27 cellular contexts compared by ENCODE assay signal in the genomic region with DNA sequence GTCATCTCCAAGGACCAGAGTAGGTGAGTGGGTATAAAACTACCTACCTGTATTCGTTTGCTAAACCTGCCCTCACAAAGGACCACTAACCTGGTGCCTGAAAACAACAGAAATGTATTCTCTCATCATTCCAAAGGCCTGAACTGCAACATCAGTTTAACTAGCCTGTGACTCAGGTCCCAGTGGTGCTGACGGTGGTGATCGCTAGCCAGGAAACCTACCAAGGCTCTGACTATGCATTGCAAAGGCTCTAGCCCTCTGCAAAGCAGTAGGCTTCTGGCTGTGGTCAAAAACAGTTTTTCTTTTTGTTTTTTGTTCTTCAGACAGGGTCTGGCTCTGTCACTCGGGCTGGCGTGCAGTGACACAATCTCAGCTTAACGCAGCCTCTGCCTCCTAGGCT.
DNase-seq lines count a peak whose midpoint lies in the region; ATAC-seq and TF ChIP-seq lines count a peak whose summit lies in the region.
"Had no signal": no experiment of that assay in that cellular context is flagged by ENCODE, and none has a peak within 500 bp of the region (broad histone marks: within the 10 kb centered on the region; RNA-seq: fewer than 3 reads in every experiment).

No MANE protein-coding gene starts in this region.

- ATAC-seq in PC-3 = peak; percentile 60; the same call in 1 of the 2 replicates
- ATAC-seq: GM23338 had no signal

- no peaks in the 10 kb centered on the region for H3K36me3 ChIP-seq in PC-3 (ENCODE audit: low read depth, low read length)
- no peaks in the 10 kb centered on the region for H3K36me3 ChIP-seq in osteoblast (ENCODE audit: insufficient read depth, low read length)
- H3K36me3 ChIP-seq: MG63, SJSA1 had no signal

- H2BK20ac ChIP-seq in H9 (ENCODE audit: low read depth, low read length, poor library complexity, severe bottlenecking) = no peak overlapping the region

- DNase-seq in activated effector memory CD4-positive, alpha-beta T cell treated with anti-CD3 and anti-CD28 coated beads, Interleukin-2, amount 50 U/mL, for 16 hours = peak; percentile 13
- DNase-seq in activated effector memory CD4-positive, alpha-beta T cell treated with Interleukin-2 at 50 U/mL for 16 hours = no peak
- DNase-seq in PC-3 (peak; percentile 30), osteoblast (ENCODE audit: insufficient read length, low spot score, missing footprints) (peak; percentile 82), G401 (ENCODE audit: low spot score) (no peak), H9 (no peak), foreskin melanocyte (no peak)
- DNase-seq in activated CD4-positive, alpha-beta T cell treated with anti-CD3 and anti-CD28 coated beads, Interleukin-2, amount 10 ng/mL, durations not matched to agents 24 days and 14 days = no peak
- DNase-seq: ACHN; Calu3; DMS79 treated with DMSO at 0.1 percent for 48 hours; HCEC 1CT; Kasumi-1; MG63; NCI-H1105 treated with DMSO at 0.1 percent for 48 hours; NCI-H146; NCI-H1930; NCI-H2107; NCI-H524; NCI-H82; NK-92 treated with Interleukin-12 subunit alpha and Interleukin-12 subunit beta, amount 100 ng/mL, for 24 hours; PC-9; Right ventricle myocardium superior had no signal

- peaks cover 10% of the 10 kb centered on the region for H3K27me3 Mint-ChIP-seq in H9 (ENCODE audit: low read depth)
- H3K27me3 Mint-ChIP-seq in activated CD4-positive, alpha-beta T cell treated with anti-CD3 and anti-CD28 coated beads, Interleukin-2, amount 10 ng/mL, durations not matched to agents 24 days and 14 days = no peaks in the 10 kb centered on the region

- H3K27ac Mint-ChIP-seq in H9 = no peak overlapping the region
- no peak overlapping the region for H3K27ac Mint-ChIP-seq in activated CD4-positive, alpha-beta T cell treated with anti-CD3 and anti-CD28 coated beads, Interleukin-2, amount 10 ng/mL, durations not matched to agents 24 days and 14 days
- H3K27ac Mint-ChIP-seq: GM23338 had no signal

- H2AFZ ChIP-seq in PC-3 (ENCODE audit: low read length) (no peak overlapping the region), osteoblast (ENCODE audit: low read length) (no peak overlapping the region), H9 (ENCODE audit: low read length) (no peak overlapping the region)
- H2AFZ ChIP-seq: GM23338, PC-9 had no signal

- no peak overlapping the region for H4K8ac ChIP-seq in H9 (replicated peaks; ENCODE audit: insufficient read length, low read depth, low read length)

- no peak overlapping the region for H2AK5ac ChIP-seq in H9 (ENCODE audit: insufficient read length, low read length)

- WGBS in H9 (ENCODE audit: extremely low coverage, insufficient read length, low lambda C conversion rate) = no CpG with 5 or more reads among the region's 6 CpGs

- H3K9me3 ChIP-seq in PC-3 (ENCODE audit: low read length) (no peaks in the 10 kb centered on the region), osteoblast (ENCODE audit: low read depth, low read length) (no peaks in the 10 kb centered on the region), H9 (ENCODE audit: control insufficient read depth, low read depth, low read length) (no peaks in the 10 kb centered on the region)
- H3K9me3 ChIP-seq: MG63, SJSA1 had no signal

- H3K4me3 Mint-ChIP-seq in H9 = no peak overlapping the region
- no peak overlapping the region for H3K4me3 Mint-ChIP-seq in activated CD4-positive, alpha-beta T cell treated with anti-CD3 and anti-CD28 coated beads, Interleukin-2, amount 10 ng/mL, durations not matched to agents 24 days and 14 days
- H3K4me3 Mint-ChIP-seq: GM23338 had no signal

- no peak overlapping the region for H2BK120ac ChIP-seq in H9 (ENCODE audit: low read depth, low read length, poor library complexity, severe bottlenecking)

- BruUV-seq in PC-3 (replicated peaks; lab: Mats Ljungman, UMichigan) = no TSS peak

- H4K91ac ChIP-seq in H9 (ENCODE audit: insufficient read length, low read depth, low read length) = no peak overlapping the region

- no peak overlapping the region for H3K4me3 ChIP-seq in PC-3 (ENCODE audit: low read length)
- no peak overlapping the region for H3K4me3 ChIP-seq in osteoblast (ENCODE audit: insufficient read depth, low read length)
- H3K4me3 ChIP-seq: GM23338, MG63, PC-9, SJSA1 had no signal

- H2BK15ac ChIP-seq in H9 (ENCODE audit: low read depth, low read length) = no peak overlapping the region

- H3K9me2 ChIP-seq in PC-3 (replicated peaks; ENCODE audit: low read length) = no peaks in the 10 kb centered on the region

- H3K14ac ChIP-seq in H9 (ENCODE audit: insufficient read depth, low read length) = no peak overlapping the region

- no peak overlapping the region for H3K18ac ChIP-seq in H9 (ENCODE audit: insufficient read length, low read depth, low read length)

- no peaks in the 10 kb centered on the region for H3K23me2 ChIP-seq in H9 (ENCODE audit: insufficient read length, low read depth, low read length, poor library complexity, severe bottlenecking)

- H3K27me3 ChIP-seq in PC-3 (ENCODE audit: low read length) (peaks cover 11% of the 10 kb centered on the region; the same call in 1 of the 2 replicates), osteoblast (ENCODE audit: insufficient read depth, low read length) (peaks cover 2% of the 10 kb centered on the region), H9 (ENCODE audit: insufficient read depth, low read length) (no peaks in the 10 kb centered on the region)
- H3K27me3 ChIP-seq: MG63 had no signal

- no peak overlapping the region for H3T11ph ChIP-seq in H9 (ENCODE audit: low read length)

- no peaks in the 10 kb centered on the region for H3K4me1 ChIP-seq in PC-3 (ENCODE audit: insufficient read depth, low read length)
- no peaks in the 10 kb centered on the region for H3K4me1 ChIP-seq in osteoblast (ENCODE audit: insufficient read depth, low read length)
- peaks cover 3% of the 10 kb centered on the region; the same call in 1 of the 2 replicates for H3K4me1 ChIP-seq in H9 (ENCODE audit: insufficient read depth, low read length)
- H3K4me1 ChIP-seq: SJSA1 had no signal

- in situ Hi-C loops in G401 (cut with HindIII; ENCODE audit: low sequenced_read_pairs) = no loop called here

- no peak overlapping the region for H3K56ac ChIP-seq in H9 (ENCODE audit: insufficient read length, low read depth, low read length)

- POLR2A ChIA-PET in PC-3 (lab: Charles Lee; ENCODE audit: unreplicated experiment) = no interaction called here

- CTCF ChIA-PET in PC-3 (lab: Charles Lee) = no interaction called here

- no peaks in the 10 kb centered on the region for H4K20me1 ChIP-seq in PC-3 (ENCODE audit: low read length)
- no peaks in the 10 kb centered on the region for H4K20me1 ChIP-seq in osteoblast (ENCODE audit: insufficient read depth, low read length)
- no peaks in the 10 kb centered on the region for H4K20me1 ChIP-seq in H9 (ENCODE audit: control insufficient read depth, insufficient read depth, insufficient read length)

- no peak overlapping the region for H2BK12ac ChIP-seq in H9 (ENCODE audit: insufficient read length, low read depth, low read length)

- H3K23ac ChIP-seq in H9 (ENCODE audit: insufficient read length, low read depth, low read length) = no peak overlapping the region

- no peaks in the 10 kb centered on the region for H3F3A ChIP-seq in PC-3 (ENCODE audit: low read length, unreplicated experiment)

- H3K4me1 Mint-ChIP-seq in H9 = peaks cover 21 to 22% of the 10 kb centered on the region in 2 experiments
- H3K4me1 Mint-ChIP-seq in activated CD4-positive, alpha-beta T cell treated with anti-CD3 and anti-CD28 coated beads, Interleukin-2, amount 10 ng/mL, durations not matched to agents 24 days and 14 days = no peaks in the 10 kb centered on the region

- no peaks in the 10 kb centered on the region for H3K79me2 ChIP-seq in PC-3 (ENCODE audit: low read length)
- H3K79me2 ChIP-seq in osteoblast (ENCODE audit: insufficient read depth, low read length) = no peaks in the 10 kb centered on the region
- H3K79me2 ChIP-seq in H9 (ENCODE audit: insufficient read depth, low read length) = no peaks in the 10 kb centered on the region

- H4K5ac ChIP-seq in H9 (ENCODE audit: insufficient read length, low read depth, low read length) = no peak overlapping the region

- no peak overlapping the region for H3K4me2 ChIP-seq in PC-3 (ENCODE audit: low read length)
- H3K4me2 ChIP-seq in osteoblast (ENCODE audit: insufficient read depth, low read length) = no peak overlapping the region
- no peak overlapping the region for H3K4me2 ChIP-seq in H9 (ENCODE audit: insufficient read depth, insufficient read length, low read length)
- H3K4me2 ChIP-seq: GM23338, PC-9 had no signal

- intact Hi-C loops in PC-3 (cut with micrococcal nuclease) = no loop called here
- intact Hi-C loops in activated CD4-positive, alpha-beta T cell treated with anti-CD3 and anti-CD28 coated beads, Interleukin-2, amount 10 ng/mL, durations not matched to agents 24 days and 14 days (cut with micrococcal nuclease) = no loop called here

- no peaks in the 10 kb centered on the region; a peak in 1 of 7 replicates for H3K36me3 Mint-ChIP-seq in H9 (ENCODE audit: insufficient read depth in 1 of 3, low read depth in 3 of 3)
- H3K36me3 Mint-ChIP-seq in activated CD4-positive, alpha-beta T cell treated with anti-CD3 and anti-CD28 coated beads, Interleukin-2, amount 10 ng/mL, durations not matched to agents 24 days and 14 days (ENCODE audit: low read depth) = no peaks in the 10 kb centered on the region

- TF ChIP-seq CTCF in PC-3 (conservative IDR thresholded peaks at IDR 0.05; ENCODE audit: low read depth, low read length) (no peak), osteoblast (IDR thresholded peaks at IDR 0.05; ENCODE audit: extremely low read depth, low read depth, low read length) (no peak), H9 (conservative IDR thresholded peaks at IDR 0.05) (no peak)

- no peaks in the 10 kb centered on the region for H3K9me3 Mint-ChIP-seq in H9
- no peaks in the 10 kb centered on the region for H3K9me3 Mint-ChIP-seq in activated CD4-positive, alpha-beta T cell treated with anti-CD3 and anti-CD28 coated beads, Interleukin-2, amount 10 ng/mL, durations not matched to agents 24 days and 14 days
- H3K9me3 Mint-ChIP-seq: GM23338 had no signal

- H3K79me1 ChIP-seq in H9 (ENCODE audit: insufficient read depth, low read depth, low read length, poor library complexity, severe bottlenecking) = no peaks in the 10 kb centered on the region

- no peak overlapping the region for H3K4ac ChIP-seq in H9 (ENCODE audit: low read depth, low read length)

- no peak overlapping the region for H3K9ac ChIP-seq in PC-3 (ENCODE audit: low read length)
- H3K9ac ChIP-seq in H9 (ENCODE audit: extremely low read depth, insufficient read length, low read length) = no peak overlapping the region

- H3K27ac ChIP-seq in PC-3 (ENCODE audit: low read length) (no peak overlapping the region), osteoblast (ENCODE audit: low read depth, low read length) (no peak overlapping the region), H9 (ENCODE audit: insufficient read length, low read depth, low read length) (no peak overlapping the region)
- H3K27ac ChIP-seq: 22Rv1, HL-60, PC-9, SJSA1 had no signal

- no peak overlapping the region for H2BK5ac ChIP-seq in H9 (ENCODE audit: insufficient read length, low read length)

Comparison
In these comparisons a context has a peak if more than half of its experiments do, and no peak if none do; other contexts are left out.
1. DNase-seq: peak in activated effector memory CD4-positive, alpha-beta T cell treated with anti-CD3 and anti-CD28 coated beads, Interleukin-2, amount 50 U/mL, for 16 hours (single experiment), PC-3 (single experiment) and osteoblast (single experiment); none in activated effector memory CD4-positive, alpha-beta T cell treated with Interleukin-2 at 50 U/mL for 16 hours (single experiment), G401 (single experiment), H9 (single experiment), activated CD4-positive, alpha-beta T cell treated with anti-CD3 and anti-CD28 coated beads, Interleukin-2, amount 10 ng/mL, durations not matched to agents 24 days and 14 days (single experiment) and foreskin melanocyte (single experiment).